In the genomic region with DNA sequence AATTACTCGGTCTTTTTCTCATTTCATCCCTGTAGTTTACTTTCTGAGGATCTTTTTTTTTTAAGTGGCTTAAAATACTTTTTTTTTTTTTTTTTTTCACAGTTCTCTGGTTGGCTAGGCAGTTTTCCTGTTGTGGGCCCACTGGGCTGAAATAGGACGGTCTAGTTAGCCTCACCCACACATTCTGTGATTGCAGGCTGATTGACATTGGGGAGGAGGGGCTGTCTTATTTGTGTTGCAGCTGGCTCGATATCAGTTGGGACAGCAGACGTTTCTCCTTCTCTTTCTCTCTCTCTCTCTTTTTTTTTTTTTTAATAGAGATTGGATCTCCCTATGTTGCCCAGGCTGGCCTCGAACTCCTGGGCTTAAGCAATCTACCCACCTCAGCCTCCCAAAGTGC, we compare ENCODE assay signal across 23 cellular contexts. TPM values are rescaled to one million over a fixed set of nuclear protein-coding genes. Genes with fewer than 3 reads are reported as not detected.
DNase-seq lines count a peak whose midpoint lies in the region; ATAC-seq and TF ChIP-seq lines count a peak whose summit lies in the region.
"Had no signal": no experiment of that assay in that cellular context is flagged by ENCODE, and none has a peak within 500 bp of the region (broad histone marks: within the 10 kb centered on the region; RNA-seq: fewer than 3 reads in every experiment).

No MANE protein-coding gene starts in this region.

- peaks cover 100% of the 10 kb centered on the region for H3K79me2 ChIP-seq in Loucy (ENCODE audit: insufficient read depth, low read length)

- H3K9me3 Mint-ChIP-seq in activated naive CD4-positive, alpha-beta T cell treated with anti-CD3 and anti-CD28 coated beads, Interleukin-2, amount 10 ng/mL, durations not matched to agents 7 days and 5 days, result no peaks in the 10 kb centered on the region
- no peaks in the 10 kb centered on the region for H3K9me3 Mint-ChIP-seq in effector memory CD8-positive, alpha-beta T cell

- H3K36me3 Mint-ChIP-seq in activated naive CD4-positive, alpha-beta T cell treated with anti-CD3 and anti-CD28 coated beads, Interleukin-2, amount 10 ng/mL, durations not matched to agents 7 days and 5 days, result peaks cover 48% of the 10 kb centered on the region
- peaks cover 60% of the 10 kb centered on the region for H3K36me3 Mint-ChIP-seq in effector memory CD8-positive, alpha-beta T cell (ENCODE audit: insufficient read depth)

- peak overlapping the region; percentile 81 for H3K4me2 ChIP-seq in Loucy (ENCODE audit: low read depth, low read length, poor library complexity, severe bottlenecking)
- H3K4me2 ChIP-seq: smooth muscle cell had no signal

- no peak overlapping the region for H3K4me3 Mint-ChIP-seq in activated naive CD4-positive, alpha-beta T cell treated with anti-CD3 and anti-CD28 coated beads, Interleukin-2, amount 10 ng/mL, durations not matched to agents 7 days and 5 days
- H3K4me3 Mint-ChIP-seq in effector memory CD8-positive, alpha-beta T cell, result peak overlapping the region; percentile 50 to 51

- H3K4me1 ChIP-seq in Loucy (ENCODE audit: insufficient read depth, low read length, poor library complexity, severe bottlenecking) (peaks cover 43% of the 10 kb centered on the region), prostate gland (replicated peaks) (peaks cover 7% of the 10 kb centered on the region)

- WGBS in prostate gland, result 73% methylated on average over 5 of the region's 5 CpGs

- H3K36me3 ChIP-seq in Loucy (ENCODE audit: insufficient read depth, low read length) (peaks cover 57% of the 10 kb centered on the region; the same call in 1 of the 2 replicates), prostate gland (no peaks in the 10 kb centered on the region)

- H2AFZ ChIP-seq in Loucy (ENCODE audit: low read length), result no peak overlapping the region

- H3K27ac ChIP-seq in prostate gland, result peak overlapping the region; percentile 42 to 59
- H3K27ac ChIP-seq: C4-2B, heart left ventricle had no signal

- H3K27ac Mint-ChIP-seq in activated naive CD4-positive, alpha-beta T cell treated with anti-CD3 and anti-CD28 coated beads, Interleukin-2, amount 10 ng/mL, durations not matched to agents 7 days and 5 days, result peak overlapping the region; percentile 37
- H3K27ac Mint-ChIP-seq in effector memory CD8-positive, alpha-beta T cell, result peak overlapping the region; percentile 76 to 87

- H4K20me1 ChIP-seq in Loucy (ENCODE audit: insufficient read depth, low read length, poor library complexity, severe bottlenecking), result peaks cover 94% of the 10 kb centered on the region

- H3K9me2 ChIP-seq in Loucy (replicated peaks; ENCODE audit: low read depth, low read length), result no peaks in the 10 kb centered on the region

- TF ChIP-seq CTCF in Loucy (conservative IDR thresholded peaks at IDR 0.05; ENCODE audit: low read length), result no peak
- TF ChIP-seq CTCF in prostate gland (IDR thresholded peaks at IDR 0.05), result no peak

- no peak overlapping the region for H3K9ac ChIP-seq in Loucy (ENCODE audit: low read depth, low read length, poor library complexity, severe bottlenecking)

- H3K9me3 ChIP-seq in Loucy (ENCODE audit: insufficient read depth, low read depth, low read length), result no peaks in the 10 kb centered on the region
- H3K9me3 ChIP-seq in prostate gland, result no peaks in the 10 kb centered on the region
- H3K9me3 ChIP-seq: heart left ventricle, left lung had no signal

- CTCF ChIA-PET in activated naive CD4-positive, alpha-beta T cell treated with anti-CD3 and anti-CD28 coated beads, Interleukin-2, amount 10 ng/mL, durations not matched to agents 7 days and 5 days (lab: Charles Lee), result interaction anchor here (1.2 kb wide), 1 partner anchor 95 kb away, joined by 3 read pairs; no protein-coding TSS in a partner anchor

- H3K4me1 Mint-ChIP-seq in activated naive CD4-positive, alpha-beta T cell treated with anti-CD3 and anti-CD28 coated beads, Interleukin-2, amount 10 ng/mL, durations not matched to agents 7 days and 5 days, result peaks cover 60% of the 10 kb centered on the region
- peaks cover 63 to 86% of the 10 kb centered on the region in 2 donors for H3K4me1 Mint-ChIP-seq in effector memory CD8-positive, alpha-beta T cell (ENCODE audit: low read depth in 2 of 2)

- peak overlapping the region; percentile 99 for H3K4me3 ChIP-seq in Loucy (ENCODE audit: low read length, poor library complexity, severe bottlenecking)
- no peak overlapping the region for H3K4me3 ChIP-seq in prostate gland
- H3K4me3 ChIP-seq: heart left ventricle, left lung, smooth muscle cell had no signal

- H3F3A ChIP-seq in Loucy (ENCODE audit: low read depth), result peaks cover 4% of the 10 kb centered on the region

- ATAC-seq in effector memory CD8-positive, alpha-beta T cell (replicated peaks), result no peak
- no peak for ATAC-seq in GM18517 (IDR thresholded peaks at IDR 0.05; ENCODE audit: unreplicated experiment)
- ATAC-seq: heart left ventricle, left lung had no signal

- H3K27me3 Mint-ChIP-seq in activated naive CD4-positive, alpha-beta T cell treated with anti-CD3 and anti-CD28 coated beads, Interleukin-2, amount 10 ng/mL, durations not matched to agents 7 days and 5 days, result no peaks in the 10 kb centered on the region
- H3K27me3 Mint-ChIP-seq in effector memory CD8-positive, alpha-beta T cell, result no peaks in the 10 kb centered on the region

- no peak for DNase-seq in activated naive CD4-positive, alpha-beta T cell treated with anti-CD3 and anti-CD28 coated beads, Interleukin-2, amount 10 ng/mL, durations not matched to agents 7 days and 5 days
- no peak for DNase-seq in activated naive CD4-positive, alpha-beta T cell treated with Interleukin-2 at 50 U/mL for 16 hours
- DNase-seq in effector memory CD8-positive, alpha-beta T cell, result no peak
- DNase-seq in prostate gland (ENCODE audit: low spot score), result no peak
- no peak for DNase-seq in ecto neural progenitor cell (ENCODE audit: low spot score)
- DNase-seq in DMS114 treated with DMSO at 0.1 percent for 48 hours (lab: John Stamatoyannopoulos, UW; ENCODE audit: unreplicated experiment), result no peak
- DNase-seq: activated CD8-positive, alpha-beta memory T cell treated with anti-CD3 and anti-CD28 coated beads for 24 hours; activated T-cell treated with anti-CD3 and anti-CD28 coated beads, Interleukin-2, amount 50 U/mL, for 48 hours; cerebellar nuclear complex; EL; left lung; mesendoderm; NCI-H1092 treated with DMSO at 0.1 percent for 48 hours; NCI-H1930; NCI-H774; retina; stimulated activated CD4-positive, alpha-beta T cell treated with anti-CD3 and anti-CD28 coated beads, Interleukin-2, amount 100 ng/mL, for 24 hours had no signal

- no peaks in the 10 kb centered on the region for H3K27me3 ChIP-seq in Loucy (ENCODE audit: insufficient read depth, low read length, poor library complexity, severe bottlenecking)
- H3K27me3 ChIP-seq in prostate gland (replicated peaks; ENCODE audit: insufficient read depth), result no peaks in the 10 kb centered on the region
- H3K27me3 ChIP-seq: heart left ventricle, left lung had no signal

- intact Hi-C loops in prostate gland (cut with DNase I), result no loop called here

- TF ChIP-seq POLR2A in prostate gland (IDR thresholded peaks at IDR 0.05), result no peak

RNA-seq across cellular contexts. Expression of a gene that starts 6.9 kb away (rescaled TPM):
- 10 to 100 TPM; 32.7 to 88.8 TPM for total RNA-seq in prostate gland

RNA-seq across cellular contexts. Expression of a gene that starts 41.9 kb away (rescaled TPM):
- 10 to 100 TPM in 1 of 2 donors, 1 to 10 TPM in 1; 4.1 to 12.7 TPM for total RNA-seq in prostate gland

RNA-seq across cellular contexts. Expression of a gene that starts 45.4 kb away (rescaled TPM):
- total RNA-seq in prostate gland, result 1 to 10 TPM in 1 of 2 donors, under 1 TPM in 1; 0.68 to 3.6 TPM
- total RNA-seq: heart left ventricle, osteoblast, smooth muscle cell had no signal
